10 cellular contexts compared by ENCODE assay signal in the genomic region with DNA sequence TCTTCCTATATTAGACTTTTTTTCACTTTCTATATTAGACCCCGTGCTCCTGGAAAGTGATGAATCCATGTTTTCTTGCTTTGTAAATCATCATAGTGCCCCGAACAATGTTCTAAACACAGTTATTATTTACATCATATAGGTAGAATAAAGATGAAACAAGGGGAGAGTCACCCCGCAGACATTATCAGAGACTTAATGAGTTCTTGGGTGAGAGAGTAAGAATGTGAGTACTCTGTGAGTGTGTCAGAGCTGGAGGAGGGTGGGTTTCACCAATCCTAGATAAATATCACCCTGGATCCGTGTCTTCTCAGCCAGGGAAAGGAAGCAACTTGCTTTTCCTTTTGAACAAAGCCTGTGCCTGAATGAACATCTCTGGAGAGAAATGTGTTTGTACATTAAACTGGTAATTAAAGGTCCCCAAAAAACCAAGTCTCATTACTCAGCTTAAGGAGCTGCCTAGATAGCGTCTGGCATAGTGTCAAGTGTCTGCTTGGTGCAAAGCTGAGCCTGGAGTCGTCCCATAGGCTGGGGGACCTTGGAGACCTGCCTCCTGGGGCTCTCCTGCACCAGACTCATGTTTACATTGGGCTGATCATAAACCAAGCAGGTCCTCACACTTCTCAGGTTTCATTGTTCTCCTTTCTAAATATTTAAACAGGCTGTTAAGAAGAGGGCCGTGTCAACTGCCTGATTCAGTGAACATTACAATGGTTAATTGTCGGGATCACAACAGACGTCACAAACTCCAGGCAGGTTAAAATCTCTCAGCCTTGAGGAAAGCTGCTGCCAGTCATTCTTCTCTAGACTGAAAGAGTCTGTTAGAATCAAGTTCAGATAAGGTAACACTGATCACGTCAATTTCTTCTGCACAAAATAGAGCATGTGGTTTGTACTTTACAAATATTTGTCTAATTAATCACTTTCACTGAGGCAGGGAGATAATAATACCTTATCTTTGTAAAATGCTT.
DNase-seq lines count a peak whose midpoint lies in the region; ATAC-seq and TF ChIP-seq lines count a peak whose summit lies in the region.
"Had no signal": no experiment of that assay in that cellular context is flagged by ENCODE, and none has a peak within 500 bp of the region (broad histone marks: within the 10 kb centered on the region; RNA-seq: fewer than 3 reads in every experiment).

No MANE protein-coding gene starts in this region.

- H3K4me1 ChIP-seq in mucosa of descending colon (ENCODE audit: low read depth) = peaks cover 17% of the 10 kb centered on the region

- no peak overlapping the region for H3K27ac ChIP-seq in substantia nigra (ENCODE audit: low read depth, low read length, poor library complexity, severe bottlenecking)
- H3K27ac ChIP-seq: gastroesophageal sphincter had no signal

- no peak overlapping the region for H3K4me3 ChIP-seq in mucosa of descending colon
- H3K4me3 ChIP-seq: gastroesophageal sphincter had no signal

- ATAC-seq in mucosa of descending colon (peak; percentile 96), GM19035 (IDR thresholded peaks at IDR 0.05; ENCODE audit: unreplicated experiment) (no peak)
- ATAC-seq: gastroesophageal sphincter had no signal

- no peaks in the 10 kb centered on the region for H3K27me3 Mint-ChIP-seq in activated CD4-positive, alpha-beta T cell treated with anti-CD3 and anti-CD28 coated beads, Interleukin-2, amount 10 ng/mL, durations not matched to agents 24 days and 14 days
- H3K27me3 Mint-ChIP-seq: activated naive CD8-positive, alpha-beta T cell treated with anti-CD3 and anti-CD28 coated beads, Interleukin-2, amount 10 ng/mL, durations not matched to agents 7 days and 5 days had no signal

- H3K27ac Mint-ChIP-seq in activated CD4-positive, alpha-beta T cell treated with anti-CD3 and anti-CD28 coated beads, Interleukin-2, amount 10 ng/mL, durations not matched to agents 24 days and 14 days = no peak overlapping the region
- H3K27ac Mint-ChIP-seq: activated naive CD8-positive, alpha-beta T cell treated with anti-CD3 and anti-CD28 coated beads, Interleukin-2, amount 10 ng/mL, durations not matched to agents 7 days and 5 days had no signal

- intact Hi-C loops in mucosa of descending colon (cut with DNase I, micrococcal nuclease) = no loop called here
- intact Hi-C loops in activated CD4-positive, alpha-beta T cell treated with anti-CD3 and anti-CD28 coated beads, Interleukin-2, amount 10 ng/mL, durations not matched to agents 24 days and 14 days (cut with micrococcal nuclease) = no loop called here

- no peaks in the 10 kb centered on the region for H3K9me3 ChIP-seq in mucosa of descending colon
- H3K9me3 ChIP-seq: gastroesophageal sphincter had no signal

- H3K4me3 Mint-ChIP-seq in activated CD4-positive, alpha-beta T cell treated with anti-CD3 and anti-CD28 coated beads, Interleukin-2, amount 10 ng/mL, durations not matched to agents 24 days and 14 days = no peak overlapping the region
- H3K4me3 Mint-ChIP-seq: activated naive CD8-positive, alpha-beta T cell treated with anti-CD3 and anti-CD28 coated beads, Interleukin-2, amount 10 ng/mL, durations not matched to agents 7 days and 5 days had no signal

- H3K9me3 Mint-ChIP-seq in activated CD4-positive, alpha-beta T cell treated with anti-CD3 and anti-CD28 coated beads, Interleukin-2, amount 10 ng/mL, durations not matched to agents 24 days and 14 days = no peaks in the 10 kb centered on the region
- H3K9me3 Mint-ChIP-seq: activated naive CD8-positive, alpha-beta T cell treated with anti-CD3 and anti-CD28 coated beads, Interleukin-2, amount 10 ng/mL, durations not matched to agents 7 days and 5 days had no signal

- no peaks in the 10 kb centered on the region for H3K36me3 Mint-ChIP-seq in activated CD4-positive, alpha-beta T cell treated with anti-CD3 and anti-CD28 coated beads, Interleukin-2, amount 10 ng/mL, durations not matched to agents 24 days and 14 days (ENCODE audit: low read depth)
- H3K36me3 Mint-ChIP-seq: activated naive CD8-positive, alpha-beta T cell treated with anti-CD3 and anti-CD28 coated beads, Interleukin-2, amount 10 ng/mL, durations not matched to agents 7 days and 5 days had no signal

- peaks cover 2% of the 10 kb centered on the region for H3K4me1 Mint-ChIP-seq in activated CD4-positive, alpha-beta T cell treated with anti-CD3 and anti-CD28 coated beads, Interleukin-2, amount 10 ng/mL, durations not matched to agents 24 days and 14 days
- H3K4me1 Mint-ChIP-seq: activated naive CD8-positive, alpha-beta T cell treated with anti-CD3 and anti-CD28 coated beads, Interleukin-2, amount 10 ng/mL, durations not matched to agents 7 days and 5 days had no signal

- DNase-seq in DMS79 treated with DMSO at 0.1 percent for 48 hours (lab: John Stamatoyannopoulos, UW) = peak; percentile 88
- peak; percentile 70 to 91 for DNase-seq in NCI-H2081 (lab: John Stamatoyannopoulos, UW)
- DNase-seq in amniotic epithelial cell (ENCODE audit: low read depth) = peak; percentile 68
- peak; percentile 61 to 75 (median 68) for DNase-seq in mucosa of descending colon
- DNase-seq in stimulated activated CD4-positive, alpha-beta T cell treated with anti-CD3 and anti-CD28 coated beads, Interleukin-4, amount 100 ng/mL, for 1 hour = no peak
- no peak for DNase-seq in activated CD4-positive, alpha-beta T cell treated with anti-CD3 and anti-CD28 coated beads, Interleukin-2, amount 10 ng/mL, durations not matched to agents 24 days and 14 days
- no peak for DNase-seq in substantia nigra (lab: John Stamatoyannopoulos, UW)
- DNase-seq: activated naive CD8-positive, alpha-beta T cell treated with anti-CD3 and anti-CD28 coated beads, Interleukin-2, amount 10 ng/mL, durations not matched to agents 7 days and 5 days had no signal

- no peak for TF ChIP-seq CTCF in mucosa of descending colon (IDR thresholded peaks at IDR 0.05)

- no peaks in the 10 kb centered on the region for H3K36me3 ChIP-seq in mucosa of descending colon (ENCODE audit: low read depth)
- H3K36me3 ChIP-seq: gastroesophageal sphincter had no signal

Comparison
In these comparisons a context has a peak if more than half of its experiments do, and no peak if none do; other contexts are left out.
1. DNase-seq: peak in DMS79 treated with DMSO at 0.1 percent for 48 hours (single experiment), NCI-H2081 (2 of 2), amniotic epithelial cell (single experiment) and mucosa of descending colon (3 of 3); none in stimulated activated CD4-positive, alpha-beta T cell treated with anti-CD3 and anti-CD28 coated beads, Interleukin-4, amount 100 ng/mL, for 1 hour (single experiment), activated CD4-positive, alpha-beta T cell treated with anti-CD3 and anti-CD28 coated beads, Interleukin-2, amount 10 ng/mL, durations not matched to agents 24 days and 14 days (single experiment) and substantia nigra (0 of 49).